16 cellular contexts compared by ENCODE assay signal in genomic region chr22:25388415-25388814, GRCh38.
"Had no signal": no experiment of that assay in that cellular context is flagged by ENCODE, and none has a peak within 500 bp of the region (broad histone marks: within the 10 kb centered on the region; RNA-seq: fewer than 3 reads in every experiment).

No MANE protein-coding gene starts in this region.

- H3K27ac Mint-ChIP-seq: activated CD4-positive, alpha-beta T cell treated with anti-CD3 and anti-CD28 coated beads, Interleukin-2, amount 10 ng/mL, durations not matched to agents 7 days and 5 days; activated naive CD4-positive, alpha-beta T cell treated with anti-CD3 and anti-CD28 coated beads, Interleukin-2, amount 50 U/mL, for 24 hours; WTC11 had no signal

- H3K27me3 Mint-ChIP-seq: activated CD4-positive, alpha-beta T cell treated with anti-CD3 and anti-CD28 coated beads, Interleukin-2, amount 10 ng/mL, durations not matched to agents 7 days and 5 days; activated naive CD4-positive, alpha-beta T cell treated with anti-CD3 and anti-CD28 coated beads, Interleukin-2, amount 50 U/mL, for 24 hours; naive B cell had no signal

- H3K36me3 ChIP-seq: brain microvascular endothelial cell, pancreas, stomach had no signal

- H3K9me3 Mint-ChIP-seq: activated CD4-positive, alpha-beta T cell treated with anti-CD3 and anti-CD28 coated beads, Interleukin-2, amount 10 ng/mL, durations not matched to agents 7 days and 5 days; activated naive CD4-positive, alpha-beta T cell treated with anti-CD3 and anti-CD28 coated beads, Interleukin-2, amount 50 U/mL, for 24 hours; dendritic cell treated with granulocyte-macrophage colony-stimulating factor and Interleukin-4, amounts not matched to agents 40 ng/mL and 50 ng/mL, for 4 days; naive B cell; WTC11 had no signal

- H2AFZ ChIP-seq: hepatocyte had no signal

- H3K4me3 Mint-ChIP-seq: activated CD4-positive, alpha-beta T cell treated with anti-CD3 and anti-CD28 coated beads, Interleukin-2, amount 10 ng/mL, durations not matched to agents 7 days and 5 days; activated naive CD4-positive, alpha-beta T cell treated with anti-CD3 and anti-CD28 coated beads, Interleukin-2, amount 50 U/mL, for 24 hours; dendritic cell treated with granulocyte-macrophage colony-stimulating factor and Interleukin-4, amounts not matched to agents 40 ng/mL and 50 ng/mL, for 4 days; WTC11 had no signal

- H3K4me2 ChIP-seq: hepatocyte had no signal

- H3K36me3 Mint-ChIP-seq: activated naive CD4-positive, alpha-beta T cell treated with anti-CD3 and anti-CD28 coated beads, Interleukin-2, amount 50 U/mL, for 24 hours; naive B cell; WTC11 had no signal

- H3K4me3 ChIP-seq: hepatocyte, lung, pancreas, SK-N-MC, stomach had no signal

- DNase-seq: activated effector memory CD4-positive, alpha-beta T cell treated with Interleukin-2 at 50 U/mL for 16 hours; brain microvascular endothelial cell; cerebellar nuclear complex; left colon; pancreas; stimulated activated CD4-positive, alpha-beta T cell treated with anti-CD3 and anti-CD28 coated beads, Interleukin-4, amount 100 ng/mL, for 24 hours; stomach; T-helper 1 cell had no signal

- H3K27me3 ChIP-seq: brain microvascular endothelial cell, hepatocyte, pancreas, stomach had no signal

- ATAC-seq: left colon, WTC11 had no signal

- H3K27ac ChIP-seq: brain microvascular endothelial cell, hepatocyte, pancreas, SK-N-MC, stomach had no signal

- H3K9me3 ChIP-seq: pancreas, stomach had no signal
